8 cellular contexts compared by ENCODE assay signal in genomic region chr4:185730387-185730786, GRCh38.
A peak's percentile ranks its signal among the peaks of the same experiment; 100 is the strongest.
DNase-seq lines count a peak whose midpoint lies in the region; ATAC-seq, FAIRE-seq and TF ChIP-seq lines count a peak whose summit lies in the region.

No MANE protein-coding gene starts in this region.

- no peaks in the 10 kb centered on the region for H3K27me3 ChIP-seq in BLaER1
- H3K27me3 ChIP-seq in esophagus (ENCODE audit: control insufficient read depth in 1 of 2, insufficient read depth in 2 of 2, low read length in 2 of 2), result no peaks in the 10 kb centered on the region
- H3K27me3 ChIP-seq in vagina, result no peaks in the 10 kb centered on the region

- H3K36me3 ChIP-seq in BLaER1, result no peaks in the 10 kb centered on the region
- no peaks in the 10 kb centered on the region for H3K36me3 ChIP-seq in esophagus (ENCODE audit: control insufficient read depth in 2 of 2, insufficient read depth in 2 of 2, low read length in 1 of 2)
- H3K36me3 ChIP-seq in vagina, result no peaks in the 10 kb centered on the region

- peaks cover 23% of the 10 kb centered on the region for H3K4me1 ChIP-seq in BLaER1
- peaks cover 2 to 3% of the 10 kb centered on the region in 2 donors for H3K4me1 ChIP-seq in esophagus (ENCODE audit: control insufficient read depth in 2 of 2, insufficient read depth in 2 of 2, low read length in 1 of 2)
- peaks cover 11% of the 10 kb centered on the region for H3K4me1 ChIP-seq in vagina

- no peak overlapping the region for H3K27ac Mint-ChIP-seq in HFFc6

- peak; percentile 50 for ATAC-seq in GM21381 (IDR thresholded peaks at IDR 0.05; ENCODE audit: unreplicated experiment)

- H3K9me3 ChIP-seq in BLaER1, result no peaks in the 10 kb centered on the region
- no peaks in the 10 kb centered on the region for H3K9me3 ChIP-seq in esophagus (ENCODE audit: control insufficient read depth in 2 of 2, insufficient read depth in 1 of 2, low read depth in 1 of 2, low read length in 1 of 2)
- no peaks in the 10 kb centered on the region for H3K9me3 ChIP-seq in vagina

- WGBS in esophagus, 2 donors, result 42 to 48% methylated on average over 4 of the region's 4 CpGs

- H3K4me3 ChIP-seq in BLaER1 (no peak overlapping the region), esophagus (ENCODE audit: low read depth in 1 of 2, low read length in 2 of 2) (no peak overlapping the region), vagina (no peak overlapping the region)

- TF ChIP-seq CTCF in vagina (IDR thresholded peaks at IDR 0.05), result no peak
- TF ChIP-seq CTCF in D721Med (IDR thresholded peaks at IDR 0.05; ENCODE audit: insufficient read depth, missing control alignments), result no peak
- no peak for TF ChIP-seq CTCF in HFFc6 (IDR thresholded peaks at IDR 0.05)

- H4K20me1 ChIP-seq in BLaER1, result no peaks in the 10 kb centered on the region

- DNase-seq in LHCN-M2 (ENCODE audit: low read depth) (peak; percentile 82), vagina (ENCODE audit: extremely low spot score in 2 of 2) (no peak), D721Med (ENCODE audit: insufficient read length, low spot score) (no peak), HFFc6 (no peak)
- DNase-seq in stimulated activated CD4-positive, alpha-beta T cell treated with anti-CD3 and anti-CD28 coated beads, Interleukin-4, amount 100 ng/mL, for 4 hours, result no peak

- no peaks in the 10 kb centered on the region; the same call in 1 of the 2 replicates for H3K4me1 Mint-ChIP-seq in HFFc6 (ENCODE audit: low read depth)

- peak overlapping the region; percentile 19; the same call in 1 of the 2 replicates for H3K4me2 ChIP-seq in BLaER1

- H3K27ac ChIP-seq in BLaER1 (no peak overlapping the region), esophagus (ENCODE audit: low read depth in 2 of 2, low read length in 1 of 2) (peak overlapping the region; percentile 53 to 61), vagina (peak overlapping the region; percentile 64)

- no peak for FAIRE-seq in D721Med (lab: Jason Lieb, UNC)

- H3K9me3 Mint-ChIP-seq in HFFc6, result no peaks in the 10 kb centered on the region

- TF ChIP-seq POLR2A in vagina (IDR thresholded peaks at IDR 0.05), result no peak

- H3K4me3 Mint-ChIP-seq in HFFc6, result no peak overlapping the region

- H3K36me3 Mint-ChIP-seq in HFFc6 (ENCODE audit: low read depth), result no peaks in the 10 kb centered on the region; the same call in 1 of the 2 replicates

- H3K27me3 Mint-ChIP-seq in HFFc6 (ENCODE audit: insufficient read depth), result peaks cover 7% of the 10 kb centered on the region; the same call in 1 of the 2 replicates

- intact Hi-C loops in vagina (cut with DNase I), result no loop called here

- no peak overlapping the region for H3K9ac ChIP-seq in BLaER1
